In genomic region chr12:73678335-73678734, GRCh38 we compare ENCODE assay signal across 23 cellular contexts.
"Had no signal": no experiment of that assay in that cellular context is flagged by ENCODE, and none has a peak within 500 bp of the region (broad histone marks: within the 10 kb centered on the region; RNA-seq: fewer than 3 reads in every experiment).

No MANE protein-coding gene starts in this region.

- ATAC-seq: activated CD8-positive, alpha-beta T cell treated with anti-CD3 and anti-CD28 coated beads for 36 hours; left cardiac atrium; natural killer cell; pancreas; right lobe of liver; stimulated activated naive CD8-positive, alpha-beta T cell treated with anti-CD3 and anti-CD28 coated beads, Interleukin-15, amount 100 ng/mL, for 72 hours had no signal

- H3K9me3 ChIP-seq: esophagus muscularis mucosa, neutrophil, pancreas, right lobe of liver, suprapubic skin, transverse colon, vagina had no signal

- H3K27ac ChIP-seq: coronary artery, esophagus muscularis mucosa, neutrophil, pancreas, right lobe of liver, suprapubic skin, transverse colon, vagina had no signal

- H3K27me3 ChIP-seq: esophagus muscularis mucosa, neutrophil, pancreas, right lobe of liver, suprapubic skin, transverse colon, vagina had no signal

- H3K4me3 Mint-ChIP-seq: activated CD8-positive, alpha-beta T cell treated with anti-CD3 and anti-CD28 coated beads for 36 hours; activated naive CD4-positive, alpha-beta T cell treated with anti-CD3 and anti-CD28 coated beads for 36 hours; immature natural killer cell; natural killer cell; stimulated activated naive CD8-positive, alpha-beta T cell treated with anti-CD3 and anti-CD28 coated beads, Interleukin-15, amount 100 ng/mL, for 72 hours had no signal

- H3K27me3 Mint-ChIP-seq: activated CD8-positive, alpha-beta T cell treated with anti-CD3 and anti-CD28 coated beads for 36 hours; stimulated activated naive CD8-positive, alpha-beta T cell treated with anti-CD3 and anti-CD28 coated beads, Interleukin-15, amount 100 ng/mL, for 72 hours had no signal

- DNase-seq: activated CD4-positive, alpha-beta T cell treated with anti-CD3 and anti-CD28 coated beads for 48 hours; activated CD4-positive, CD25-positive, alpha-beta regulatory T cell; activated CD8-positive, alpha-beta T cell treated with anti-CD3 and anti-CD28 coated beads for 36 hours; activated naive CD4-positive, alpha-beta T cell treated with anti-CD3 and anti-CD28 coated beads for 36 hours; activated T-cell treated with anti-CD3 and anti-CD28 coated beads, Interleukin-2, amount 50 U/mL, for 1 hour; aorta; immature natural killer cell; left cardiac atrium; mesenchymal stem cell; natural killer cell; pancreas; right lobe of liver; small intestine; stimulated activated CD4-positive, alpha-beta T cell treated with anti-CD3 and anti-CD28 coated beads, Interleukin-15, amount 100 ng/mL, for 24 hours; stimulated activated CD4-positive, alpha-beta T cell treated with anti-CD3 and anti-CD28 coated beads, Interleukin-2, amount 100 ng/mL, for 48 hours; stimulated activated naive CD8-positive, alpha-beta T cell treated with anti-CD3 and anti-CD28 coated beads, Interleukin-15, amount 100 ng/mL, for 72 hours; T-helper 9 cell; transverse colon had no signal

- H3K36me3 Mint-ChIP-seq: immature natural killer cell, natural killer cell had no signal

- H3K4me1 Mint-ChIP-seq: immature natural killer cell; natural killer cell; stimulated activated naive CD8-positive, alpha-beta T cell treated with anti-CD3 and anti-CD28 coated beads, Interleukin-15, amount 100 ng/mL, for 72 hours had no signal

- H3K4me3 ChIP-seq: coronary artery, esophagus muscularis mucosa, pancreas, right lobe of liver, suprapubic skin, transverse colon, vagina had no signal

- H3K36me3 ChIP-seq: esophagus muscularis mucosa, neutrophil, pancreas, right lobe of liver, suprapubic skin, transverse colon, vagina had no signal

- H3K4me1 ChIP-seq: esophagus muscularis mucosa, pancreas, right lobe of liver, suprapubic skin, transverse colon, vagina had no signal

- H3K27ac Mint-ChIP-seq: activated CD8-positive, alpha-beta T cell treated with anti-CD3 and anti-CD28 coated beads for 36 hours; activated naive CD4-positive, alpha-beta T cell treated with anti-CD3 and anti-CD28 coated beads for 36 hours; immature natural killer cell; natural killer cell; stimulated activated naive CD8-positive, alpha-beta T cell treated with anti-CD3 and anti-CD28 coated beads, Interleukin-15, amount 100 ng/mL, for 72 hours had no signal
